ENCODE assay signal across 1 cellular context in the genomic region with DNA sequence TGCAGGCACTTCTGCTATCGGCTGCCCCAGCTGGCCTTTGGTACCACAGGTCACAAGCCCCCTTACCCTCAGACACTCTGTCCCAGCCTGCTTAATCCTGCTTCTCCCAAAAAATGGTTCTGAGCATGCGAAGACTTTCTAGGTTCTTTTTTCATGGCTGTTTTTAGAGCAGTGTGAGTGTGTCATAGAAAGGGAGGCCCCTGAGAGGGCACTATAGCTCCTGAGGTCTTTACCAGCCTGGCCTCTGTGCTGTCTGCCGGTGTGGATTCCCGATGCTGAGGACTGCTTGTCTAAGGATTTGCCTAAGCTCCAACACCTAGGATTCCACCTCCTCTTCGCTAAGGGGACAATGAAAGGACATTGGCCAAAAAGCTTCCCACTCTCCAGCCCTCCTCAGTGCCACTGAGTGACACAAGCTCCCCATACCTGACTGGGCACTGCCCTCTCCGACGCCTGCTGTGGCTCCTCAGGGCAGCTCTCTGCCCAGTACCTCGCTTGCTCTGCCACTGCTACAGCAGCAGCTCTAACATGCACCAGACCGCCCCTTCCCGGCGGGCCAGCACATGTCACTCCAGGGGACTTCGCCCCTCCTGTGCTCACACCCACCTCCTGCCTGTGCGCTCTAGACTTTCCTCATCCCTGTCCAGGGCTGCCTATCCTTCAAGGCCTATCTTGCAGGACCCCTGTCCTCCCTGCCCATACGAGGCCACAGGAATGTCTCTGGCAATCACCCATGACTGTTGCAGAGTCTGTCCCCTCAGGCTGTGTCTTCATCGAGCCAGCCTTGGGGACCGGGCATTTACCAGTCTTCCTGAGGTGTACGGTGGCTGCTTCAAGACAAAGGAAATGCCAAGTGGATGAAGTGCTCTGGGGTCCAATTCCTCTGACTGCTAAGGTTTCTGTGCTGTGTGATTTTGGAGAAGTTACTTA.
TF ChIP-seq lines count a peak whose summit lies in the region.

No MANE protein-coding gene starts in this region.

TF ChIP-seq in endothelial cell of umbilical vein, 7 proteins besides CTCF, POLR2A, EP300 and RAD21:
- TF ChIP-seq, protein P1, sequence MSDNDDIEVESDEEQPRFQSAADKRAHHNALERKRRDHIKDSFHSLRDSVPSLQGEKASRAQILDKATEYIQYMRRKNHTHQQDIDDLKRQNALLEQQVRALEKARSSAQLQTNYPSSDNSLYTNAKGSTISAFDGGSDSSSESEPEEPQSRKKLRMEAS (IDR thresholded peaks at IDR 0.05; ENCODE audit: insufficient read depth, insufficient read length): no peak
TF ChIP-seq in endothelial cell of umbilical vein: peak in this region for 0.
